In the genomic region with DNA sequence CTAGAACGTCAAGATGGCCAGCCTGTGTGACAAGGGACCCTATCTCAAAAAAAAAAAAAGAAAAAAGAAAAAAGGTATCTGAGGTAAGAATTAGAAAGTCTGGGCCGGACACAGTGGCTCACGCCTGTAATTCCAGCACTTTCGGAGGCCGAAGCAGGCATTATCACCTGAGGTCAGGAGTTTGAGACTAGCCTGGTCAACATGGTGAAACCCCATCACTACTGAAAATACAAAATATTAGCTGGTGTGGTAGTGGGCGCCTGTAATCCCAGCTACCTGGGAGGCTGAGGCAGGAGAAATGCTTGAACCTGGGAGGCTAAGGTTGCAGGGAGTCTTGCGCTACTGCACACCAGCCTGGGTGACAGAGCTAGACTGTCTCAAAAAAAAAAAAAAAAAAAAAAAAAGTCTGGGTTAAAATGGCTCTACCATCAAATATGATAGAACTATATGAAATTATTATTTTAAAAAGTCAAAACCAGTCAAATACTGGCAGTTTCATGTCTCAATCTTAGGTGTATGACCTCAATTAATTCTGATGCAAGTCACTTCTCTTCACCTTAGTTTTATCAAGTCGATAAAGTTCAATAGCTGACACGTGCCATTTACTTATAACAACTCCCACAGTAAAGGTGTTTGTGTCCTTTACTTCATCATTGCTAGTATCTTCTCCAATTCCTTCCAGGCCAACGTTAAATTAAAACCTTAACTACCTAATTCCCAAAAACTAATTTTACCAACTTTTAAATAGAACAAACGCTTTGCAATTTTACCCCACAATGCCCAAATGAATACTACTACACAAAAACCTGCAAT, we compare ENCODE assay signal across 9 cellular contexts. TPM values are rescaled to one million over a fixed set of nuclear protein-coding genes. Genes with fewer than 3 reads are reported as not detected.
A peak's percentile ranks its signal among the peaks of the same experiment; 100 is the strongest.
DNase-seq lines count a peak whose midpoint lies in the region; ATAC-seq and TF ChIP-seq lines count a peak whose summit lies in the region.
"Had no signal": no experiment of that assay in that cellular context is flagged by ENCODE, and none has a peak within 500 bp of the region (broad histone marks: within the 10 kb centered on the region; RNA-seq: fewer than 3 reads in every experiment).

No MANE protein-coding gene starts in this region.

- no peaks in the 10 kb centered on the region for H3K9me3 Mint-ChIP-seq in T-helper 2 cell treated with Interferon-gamma antibody and Interleukin-4, amounts not matched to agents 5 μg/mL and 100 μg/mL, for 36 hours
- no peaks in the 10 kb centered on the region for H3K9me3 Mint-ChIP-seq in activated CD4-positive, alpha-beta memory T cell treated with anti-CD3 and anti-CD28 coated beads for 36 hours

- no peak for ATAC-seq in GM21526 (IDR thresholded peaks at IDR 0.05; ENCODE audit: low FRiP score, unreplicated experiment)

- H3K27ac ChIP-seq in stomach: peak overlapping the region in 3 of 5 donors; percentile 80 to 94 (median 89)

- POLR2A ChIA-PET in activated CD4-positive, alpha-beta memory T cell treated with anti-CD3 and anti-CD28 coated beads for 36 hours (lab: Charles Lee): interaction anchor here (1.0 to 1.4 kb wide), 3 partner anchors 300 to 799 kb away, joined by 3 to 4 read pairs (median 3); partner anchors contain the start of gene SSBP2

- TF ChIP-seq POLR2A in stomach (IDR thresholded peaks at IDR 0.05): no peak

- TF ChIP-seq EP300 in stomach (IDR thresholded peaks at IDR 0.05): no peak

- H3K4me3 Mint-ChIP-seq in T-helper 2 cell treated with Interferon-gamma antibody and Interleukin-4, amounts not matched to agents 5 μg/mL and 100 μg/mL, for 36 hours: peak overlapping the region; percentile 85
- peak overlapping the region; percentile 86 for H3K4me3 Mint-ChIP-seq in activated CD4-positive, alpha-beta memory T cell treated with anti-CD3 and anti-CD28 coated beads for 36 hours

- peak overlapping the region; percentile 97 for H3K9ac ChIP-seq in iPS-15b (ENCODE audit: low read depth, low read length)

- H3K4me1 Mint-ChIP-seq in T-helper 2 cell treated with Interferon-gamma antibody and Interleukin-4, amounts not matched to agents 5 μg/mL and 100 μg/mL, for 36 hours (ENCODE audit: low read depth): peaks cover 31% of the 10 kb centered on the region
- H3K4me1 Mint-ChIP-seq in activated CD4-positive, alpha-beta memory T cell treated with anti-CD3 and anti-CD28 coated beads for 36 hours (ENCODE audit: low read depth): peaks cover 59% of the 10 kb centered on the region

- no peaks in the 10 kb centered on the region for H3K27me3 ChIP-seq in iPS-15b (ENCODE audit: control insufficient read depth, insufficient read depth, low read length)
- no peaks in the 10 kb centered on the region for H3K27me3 ChIP-seq in stomach

- CTCF ChIA-PET in activated CD4-positive, alpha-beta memory T cell treated with anti-CD3 and anti-CD28 coated beads for 36 hours (lab: Charles Lee): interaction anchor here (0.6 kb wide), 1 partner anchor 946 kb away, joined by 3 read pairs; no protein-coding TSS in a partner anchor

- no peaks in the 10 kb centered on the region for H3K4me1 ChIP-seq in iPS-15b (ENCODE audit: control insufficient read depth, insufficient read depth, low read length)
- H3K4me1 ChIP-seq in stomach: peaks cover 6 to 25% (median 22%) of the 10 kb centered on the region in 4 donors

- no peaks in the 10 kb centered on the region for H3K9me3 ChIP-seq in iPS-15b (ENCODE audit: control insufficient read depth, insufficient read depth, low read length)
- H3K9me3 ChIP-seq in stomach: no peaks in the 10 kb centered on the region

- no peak for DNase-seq in T-helper 2 cell treated with Interferon-gamma antibody and Interleukin-4, amounts not matched to agents 5 μg/mL and 100 μg/mL, for 36 hours (ENCODE audit: low spot score)
- DNase-seq in T-helper 2 cell (no peak), stomach (no peak), DMS79 (lab: John Stamatoyannopoulos, UW) (no peak)
- DNase-seq in activated CD4-positive, alpha-beta memory T cell treated with anti-CD3 and anti-CD28 coated beads for 36 hours: no peak
- DNase-seq in stimulated activated CD4-positive, alpha-beta T cell treated with anti-CD3 and anti-CD28 coated beads, Interleukin-2, amount 100 ng/mL, for 48 hours: no peak
- DNase-seq: NCI-H1092 had no signal

- TF ChIP-seq CTCF in stomach (IDR thresholded peaks at IDR 0.05): no peak

- 63 to 68% (median 66%) methylated on average over 11 of the region's 11 CpGs for WGBS in stomach, 5 donors

- intact Hi-C loops in activated CD4-positive, alpha-beta memory T cell treated with anti-CD3 and anti-CD28 coated beads for 36 hours (cut with micrococcal nuclease): no loop called here
- intact Hi-C loops in stomach (cut with DNase I; ENCODE audit: low total_unique reads): no loop called here

- peaks cover 14% of the 10 kb centered on the region for H3K36me3 ChIP-seq in iPS-15b (ENCODE audit: control insufficient read depth, insufficient read depth, low read length)
- H3K36me3 ChIP-seq in stomach: peaks cover 23 to 47% (median 39%) of the 10 kb centered on the region in 4 donors

- peak overlapping the region; percentile 93 for H3K27ac Mint-ChIP-seq in T-helper 2 cell treated with Interferon-gamma antibody and Interleukin-4, amounts not matched to agents 5 μg/mL and 100 μg/mL, for 36 hours
- H3K27ac Mint-ChIP-seq in activated CD4-positive, alpha-beta memory T cell treated with anti-CD3 and anti-CD28 coated beads for 36 hours: peak overlapping the region; percentile 97

- peaks cover 48% of the 10 kb centered on the region for H3K36me3 Mint-ChIP-seq in T-helper 2 cell treated with Interferon-gamma antibody and Interleukin-4, amounts not matched to agents 5 μg/mL and 100 μg/mL, for 36 hours (ENCODE audit: low read depth)
- H3K36me3 Mint-ChIP-seq in activated CD4-positive, alpha-beta memory T cell treated with anti-CD3 and anti-CD28 coated beads for 36 hours: peaks cover 54% of the 10 kb centered on the region

- no peaks in the 10 kb centered on the region for H3K27me3 Mint-ChIP-seq in T-helper 2 cell treated with Interferon-gamma antibody and Interleukin-4, amounts not matched to agents 5 μg/mL and 100 μg/mL, for 36 hours (ENCODE audit: low read depth)
- H3K27me3 Mint-ChIP-seq in activated CD4-positive, alpha-beta memory T cell treated with anti-CD3 and anti-CD28 coated beads for 36 hours: no peaks in the 10 kb centered on the region

- H3K4me3 ChIP-seq in iPS-15b (ENCODE audit: low read depth, low read length): peak overlapping the region; percentile 72
- H3K4me3 ChIP-seq in stomach: peak overlapping the region; percentile 68 to 99 (median 94)

RNA-seq across cellular contexts. Expression of gene RPS23, which starts 1.1 kb away (rescaled TPM):
- 1,000 to 10,000 TPM; 2,621 to 2,722 TPM for total RNA-seq in activated CD4-positive, alpha-beta memory T cell treated with anti-CD3 and anti-CD28 coated beads for 36 hours
- 1,000 to 10,000 TPM in 4 of 5 donors, 100 to 1,000 TPM in 1; 947 to 4,706 (median 1,648) TPM for total RNA-seq in stomach
- polyA plus RNA-seq in stomach: 1,000 to 10,000 TPM; 2,847 to 4,172 (median 2,895) TPM
